In genomic region chr6:106381871-106382270, GRCh38 we compare ENCODE assay signal across 14 cellular contexts. TPM values are rescaled to one million over a fixed set of nuclear protein-coding genes. Genes with fewer than 3 reads are reported as not detected.
DNase-seq lines count a peak whose midpoint lies in the region; ATAC-seq, FAIRE-seq and TF ChIP-seq lines count a peak whose summit lies in the region.
"Had no signal": no experiment of that assay in that cellular context is flagged by ENCODE, and none has a peak within 500 bp of the region (broad histone marks: within the 10 kb centered on the region; RNA-seq: fewer than 3 reads in every experiment).

No MANE protein-coding gene starts in this region.

- TF ChIP-seq POLR2A in suprapubic skin (IDR thresholded peaks at IDR 0.05), result no peak

- no peak for FAIRE-seq in small intestine (lab: Jason Lieb, UNC)
- FAIRE-seq: GM19239 had no signal

- no peaks in the 10 kb centered on the region for H3K36me3 Mint-ChIP-seq in activated CD4-positive, alpha-beta T cell treated with anti-CD3 and anti-CD28 coated beads for 36 hours (ENCODE audit: low read depth)
- H3K36me3 Mint-ChIP-seq in endothelial cell (ENCODE audit: low read depth, unreplicated experiment), result no peaks in the 10 kb centered on the region
- no peaks in the 10 kb centered on the region for H3K36me3 Mint-ChIP-seq in glutamatergic neuron (ENCODE audit: unreplicated experiment)

- TF ChIP-seq CTCF in endothelial cell (IDR thresholded peaks at IDR 0.05; ENCODE audit: unreplicated experiment) (no peak), glutamatergic neuron (IDR thresholded peaks at IDR 0.05; ENCODE audit: partially characterized antibody, unreplicated experiment) (no peak), suprapubic skin (IDR thresholded peaks at IDR 0.05) (no peak)

- H3K36me3 ChIP-seq in small intestine (ENCODE audit: control insufficient read depth in 2 of 2, insufficient read depth in 2 of 2, low read length in 2 of 2) (no peaks in the 10 kb centered on the region), suprapubic skin (no peaks in the 10 kb centered on the region)

- H3K27ac Mint-ChIP-seq in activated CD4-positive, alpha-beta T cell treated with anti-CD3 and anti-CD28 coated beads for 36 hours, result no peak overlapping the region
- peak overlapping the region; percentile 69 for H3K27ac Mint-ChIP-seq in endothelial cell (ENCODE audit: unreplicated experiment)
- no peak overlapping the region for H3K27ac Mint-ChIP-seq in glutamatergic neuron (ENCODE audit: unreplicated experiment)
- H3K27ac Mint-ChIP-seq: H9 had no signal

- H3K9me3 ChIP-seq in small intestine (ENCODE audit: control insufficient read depth, low read depth) (no peaks in the 10 kb centered on the region), suprapubic skin (no peaks in the 10 kb centered on the region)

- POLR2A ChIA-PET in activated CD4-positive, alpha-beta T cell treated with anti-CD3 and anti-CD28 coated beads for 36 hours (lab: Charles Lee), result no interaction called here

- H3K4me3 Mint-ChIP-seq in activated CD4-positive, alpha-beta T cell treated with anti-CD3 and anti-CD28 coated beads for 36 hours, result no peak overlapping the region
- H3K4me3 Mint-ChIP-seq in endothelial cell (ENCODE audit: unreplicated experiment), result no peak overlapping the region
- no peak overlapping the region for H3K4me3 Mint-ChIP-seq in glutamatergic neuron (ENCODE audit: unreplicated experiment)
- H3K4me3 Mint-ChIP-seq: H9 had no signal

- no peak overlapping the region for H3K27ac ChIP-seq in small intestine (ENCODE audit: low read depth in 1 of 2, low read length in 1 of 2)
- no peak overlapping the region for H3K27ac ChIP-seq in suprapubic skin
- H3K27ac ChIP-seq: SK-N-MC had no signal

- H3K4me3 ChIP-seq in small intestine (ENCODE audit: low read depth in 1 of 2, low read length in 2 of 2), result no peak overlapping the region
- H3K4me3 ChIP-seq in suprapubic skin, result no peak overlapping the region
- H3K4me3 ChIP-seq: SK-N-MC had no signal

- CTCF ChIA-PET in activated CD4-positive, alpha-beta T cell treated with anti-CD3 and anti-CD28 coated beads for 36 hours (lab: Charles Lee), result interaction anchor here (1.0 kb wide), 1 partner anchor 13 kb away, joined by 3 read pairs; no protein-coding TSS in a partner anchor

- ATAC-seq in activated CD4-positive, alpha-beta T cell treated with anti-CD3 and anti-CD28 coated beads for 36 hours, result peak; percentile 49

- peaks cover 2% of the 10 kb centered on the region for H3K4me1 Mint-ChIP-seq in activated CD4-positive, alpha-beta T cell treated with anti-CD3 and anti-CD28 coated beads for 36 hours
- H3K4me1 Mint-ChIP-seq in endothelial cell (ENCODE audit: unreplicated experiment) (peaks cover 15% of the 10 kb centered on the region), glutamatergic neuron (ENCODE audit: low read depth, unreplicated experiment) (no peaks in the 10 kb centered on the region)
- H3K4me1 Mint-ChIP-seq: H9 had no signal

- WGBS in small intestine, 3 donors, result 15 to 35% (median 16%) methylated on average over 1 of the region's 1 CpG
- WGBS in suprapubic skin, result 29% methylated on average over 1 of the region's 1 CpG

- no peaks in the 10 kb centered on the region for H3K27me3 Mint-ChIP-seq in activated CD4-positive, alpha-beta T cell treated with anti-CD3 and anti-CD28 coated beads for 36 hours
- H3K27me3 Mint-ChIP-seq in endothelial cell (ENCODE audit: unreplicated experiment) (peaks cover 2% of the 10 kb centered on the region), glutamatergic neuron (ENCODE audit: unreplicated experiment) (no peaks in the 10 kb centered on the region)

- no peaks in the 10 kb centered on the region for H3K9me3 Mint-ChIP-seq in activated CD4-positive, alpha-beta T cell treated with anti-CD3 and anti-CD28 coated beads for 36 hours (ENCODE audit: low read depth)
- no peaks in the 10 kb centered on the region for H3K9me3 Mint-ChIP-seq in endothelial cell (ENCODE audit: unreplicated experiment)
- no peaks in the 10 kb centered on the region for H3K9me3 Mint-ChIP-seq in glutamatergic neuron (ENCODE audit: unreplicated experiment)

- no peaks in the 10 kb centered on the region for H3K27me3 ChIP-seq in small intestine (ENCODE audit: control insufficient read depth in 2 of 2, insufficient read depth in 2 of 2, low read length in 2 of 2)
- no peaks in the 10 kb centered on the region for H3K27me3 ChIP-seq in suprapubic skin

- intact Hi-C loops in activated CD4-positive, alpha-beta T cell treated with anti-CD3 and anti-CD28 coated beads for 36 hours (cut with DNase I, micrococcal nuclease), result no loop called here

- no peak for DNase-seq in activated CD4-positive, alpha-beta T cell treated with anti-CD3 and anti-CD28 coated beads for 36 hours
- DNase-seq in activated CD4-positive, alpha-beta T cell treated with anti-CD3 and anti-CD28 coated beads, Interleukin-2, amount 50 U/mL, for 1 hour, result no peak
- peak; percentile 38 for DNase-seq in NCI-H226
- no peak for DNase-seq in endothelial cell (ENCODE audit: low spot score)
- DNase-seq in small intestine, result peak; percentile 32
- no peak for DNase-seq in glutamatergic neuron
- DNase-seq in suprapubic skin (ENCODE audit: low spot score in 2 of 2), result no peak
- no peak for DNase-seq in NCI-H2107 treated with DMSO at 0.1 percent for 48 hours (lab: John Stamatoyannopoulos, UW; ENCODE audit: unreplicated experiment)
- DNase-seq: erythroblast; H9; NCI-H1105 treated with DMSO at 0.1 percent for 48 hours; NK-92 treated with Interleukin-12 subunit alpha and Interleukin-12 subunit beta, amount 100 ng/mL, for 24 hours had no signal

- no peaks in the 10 kb centered on the region for H3K4me1 ChIP-seq in small intestine (ENCODE audit: control insufficient read depth in 2 of 2, insufficient read depth in 1 of 2, low read depth in 1 of 2, low read length in 1 of 2)
- H3K4me1 ChIP-seq in suprapubic skin, result peaks cover 5% of the 10 kb centered on the region

- no peak for TF ChIP-seq EP300 in suprapubic skin (IDR thresholded peaks at IDR 0.05)

RNA-seq across cellular contexts. Expression of gene CRYBG1, which starts 21.4 kb away (rescaled TPM):
- 10 to 100 TPM; 26.2 to 26.6 TPM for total RNA-seq in activated CD4-positive, alpha-beta T cell treated with anti-CD3 and anti-CD28 coated beads for 36 hours
- 0.08 TPM for total RNA-seq in endothelial cell (ENCODE audit: unreplicated experiment)
- 10 to 100 TPM; 13.2 to 30.0 (median 17.2) TPM for polyA plus RNA-seq in small intestine
- 0.15 TPM for total RNA-seq in glutamatergic neuron (ENCODE audit: unreplicated experiment)
- total RNA-seq in suprapubic skin, result 100 to 1,000 TPM in 2 of 4 donors, 10 to 100 TPM in 2; 91.8 to 124 (median 99.7) TPM

RNA-seq across cellular contexts. Expression of gene ATG5, which starts 56.3 kb away (rescaled TPM):
- 10 to 100 TPM; 27.2 to 31.6 TPM for total RNA-seq in activated CD4-positive, alpha-beta T cell treated with anti-CD3 and anti-CD28 coated beads for 36 hours
- total RNA-seq in endothelial cell (ENCODE audit: unreplicated experiment) (27.5 TPM), glutamatergic neuron (ENCODE audit: unreplicated experiment) (24.8 TPM), suprapubic skin (10 to 100 TPM; 18.1 to 25.7 (median 23.1) TPM)
- polyA plus RNA-seq in small intestine, result 10 to 100 TPM; 24.1 to 35.3 (median 31.6) TPM

Comparison
In these comparisons a context has a peak if more than half of its experiments do, and no peak if none do; other contexts are left out.
1. DNase-seq: peak in NCI-H226 (single experiment) and small intestine (single experiment); none in activated CD4-positive, alpha-beta T cell treated with anti-CD3 and anti-CD28 coated beads for 36 hours (single experiment), activated CD4-positive, alpha-beta T cell treated with anti-CD3 and anti-CD28 coated beads, Interleukin-2, amount 50 U/mL, for 1 hour (single experiment), endothelial cell (single experiment), glutamatergic neuron (single experiment), suprapubic skin (0 of 2) and NCI-H2107 treated with DMSO at 0.1 percent for 48 hours (single experiment).
2. RNA of gene CRYBG1, which starts 21.4 kb away (total RNA-seq): 91.8 to 124 TPM in suprapubic skin and 26.2 to 26.6 TPM in activated CD4-positive, alpha-beta T cell treated with anti-CD3 and anti-CD28 coated beads for 36 hours; 0.15 TPM in glutamatergic neuron (single experiment) and 0.08 TPM in endothelial cell (single experiment); every median in the first group is over 10 times any median in the second.